In the genomic region with DNA sequence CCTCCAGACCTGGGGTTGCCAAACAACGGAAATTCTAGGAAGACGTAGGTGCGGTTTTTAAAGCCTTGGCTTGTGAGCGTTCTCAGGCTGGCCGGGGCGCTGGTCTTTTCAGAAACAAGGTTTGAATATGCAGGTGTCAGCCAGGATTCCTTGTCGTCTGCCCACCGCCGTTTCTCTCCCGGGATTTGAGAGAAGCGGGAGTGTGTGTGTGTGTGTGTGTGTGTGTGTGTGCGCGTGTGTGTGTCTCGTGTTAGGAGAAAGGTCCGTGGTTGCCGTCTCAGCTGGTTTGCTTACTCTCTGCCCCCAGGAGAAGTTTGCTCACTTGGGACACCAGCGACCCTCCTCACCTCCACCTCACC, we compare ENCODE assay signal across 9 cellular contexts. TPM values are rescaled to one million over a fixed set of nuclear protein-coding genes. Genes with fewer than 3 reads are reported as not detected.
DNase-seq lines count a peak whose midpoint lies in the region; ATAC-seq, FAIRE-seq and TF ChIP-seq lines count a peak whose summit lies in the region.
"Had no signal": no experiment of that assay in that cellular context is flagged by ENCODE, and none has a peak within 500 bp of the region (broad histone marks: within the 10 kb centered on the region; RNA-seq: fewer than 3 reads in every experiment).

No MANE protein-coding gene starts in this region.

- H2BK12ac ChIP-seq in H1 (ENCODE audit: low read depth, low read length), result no peak overlapping the region

- no peaks in the 10 kb centered on the region for H3K9me3 ChIP-seq in H1 (ENCODE audit: insufficient read depth in 2 of 2, low read depth in 1 of 2, low read length in 1 of 2)

- POLR2A ChIA-PET in H1 (lab: Charles Lee; ENCODE audit: partially characterized antibody), result interaction anchor here (0.7 kb wide), 1 partner anchor 1836 kb away, joined by 3 read pairs; no protein-coding TSS in a partner anchor

- no peak overlapping the region for H4K91ac ChIP-seq in H1 (replicated peaks; ENCODE audit: insufficient read length, low read length)

- no peak for TF ChIP-seq POLR2A in H1 (IDR thresholded peaks at IDR 0.05; ENCODE audit: control extremely low read depth in 1 of 2, low read depth in 2 of 2, low read length in 2 of 2)

- H2BK20ac ChIP-seq in H1 (ENCODE audit: low read length), result no peak overlapping the region

- intact Hi-C loops in left cardiac atrium (cut with DNase I), result no loop called here

- H3K36me3 ChIP-seq in H1 (ENCODE audit: control insufficient read depth in 2 of 4, insufficient read depth in 4 of 4, low read length in 3 of 4), result peaks cover 0 to 8% (median 0%) of the 10 kb centered on the region in 4 experiments; a peak in 1 of 8 replicates

- H4K20me1 ChIP-seq in H1 (replicated peaks in 1 of 2; ENCODE audit: control insufficient read depth in 1 of 2, insufficient read depth in 2 of 2, low read length in 2 of 2), result peaks cover 13 to 20% of the 10 kb centered on the region in 2 experiments

- H3K9ac ChIP-seq in H1 (replicated peaks in 1 of 4; ENCODE audit: extremely low read depth in 1 of 4, low read depth in 3 of 4, low read length in 3 of 4), result no peak overlapping the region

- WGBS in H1 (ENCODE audit: extremely low coverage in 1 of 2, insufficient coverage in 1 of 2, insufficient read length in 1 of 2, insufficient replicate concordance in 2 of 2, low coverage in 1 of 2, low lambda C conversion rate in 2 of 2, missing lambda C conversion rate in 1 of 2), 2 experiments, result 0% methylated on average over 16 of the region's 17 CpGs; no CpG with 5 or more reads in 1 of the 2 experiments

- peaks cover 25% of the 10 kb centered on the region for H3K23me2 ChIP-seq in H1 (ENCODE audit: low read depth, low read length)

- H3K27ac Mint-ChIP-seq in progenitor cell of endocrine pancreas, result peak overlapping the region; percentile 92

- H3K9me3 Mint-ChIP-seq in progenitor cell of endocrine pancreas (ENCODE audit: low read depth), result no peaks in the 10 kb centered on the region

- H2AFZ ChIP-seq in H1 (ENCODE audit: low read length), result 0 out of 2 replicates have a peak overlapping the region, but pooled peaks have one; percentile 6

- H4K8ac ChIP-seq in H1 (ENCODE audit: extremely low read depth, insufficient read depth, low read length), result no peak overlapping the region; the same call in 1 of the 2 replicates

- no peak for TF ChIP-seq RAD21 in H1 (IDR thresholded peaks at IDR 0.05 in 1 of 2, conservative IDR thresholded peaks at IDR 0.05 in 1 of 2; ENCODE audit: low read depth in 2 of 2, low read length in 2 of 2)

- H3K18ac ChIP-seq in H1 (ENCODE audit: extremely low read depth, low read length), result no peak overlapping the region

- H4K5ac ChIP-seq in H1 (ENCODE audit: insufficient read length, low read depth, low read length), result no peak overlapping the region

- no peak overlapping the region for H3K23ac ChIP-seq in H1 (ENCODE audit: insufficient read length)

- H3K79me1 ChIP-seq in H1 (ENCODE audit: low read depth, low read length), result no peaks in the 10 kb centered on the region; the same call in 1 of the 2 replicates

- H2BK120ac ChIP-seq in H1 (replicated peaks; ENCODE audit: low read depth, low read length), result no peak overlapping the region

- TF ChIP-seq CTCF in H1 (IDR thresholded peaks at IDR 0.05; ENCODE audit: control extremely low read depth in 1 of 3, insufficient read depth in 1 of 3, low read depth in 1 of 3, low read length in 3 of 3) (no peak), progenitor cell of endocrine pancreas (IDR thresholded peaks at IDR 0.05; ENCODE audit: unreplicated experiment) (no peak)

- no peaks in the 10 kb centered on the region for H3K79me2 ChIP-seq in H1 (ENCODE audit: control insufficient read depth in 1 of 2, insufficient read depth in 2 of 2, low read length in 2 of 2)

- H2AK5ac ChIP-seq in H1 (ENCODE audit: low read depth, low read length), result no peak overlapping the region

- no peak for FAIRE-seq in H1 (lab: Jason Lieb, UNC)

- peaks cover 56% of the 10 kb centered on the region for H3K4me1 Mint-ChIP-seq in progenitor cell of endocrine pancreas (ENCODE audit: low read depth)

- DNase-seq in NCI-H1417 (lab: John Stamatoyannopoulos, UW), result peak; percentile 45 to 88 (median 84)
- no peak for DNase-seq in NCI-H1417 treated with DMSO at 0.1 percent for 48 hours (lab: John Stamatoyannopoulos, UW)
- DNase-seq in NCI-H146 treated with DMSO at 0.1 percent for 48 hours (lab: John Stamatoyannopoulos, UW; ENCODE audit: unreplicated experiment), result peak; percentile 49
- DNase-seq in H1 (ENCODE audit: low read depth in 1 of 2, low spot score in 2 of 2), result peak in 1 of 2 experiments; percentile 56
- no peak for DNase-seq in progenitor cell of endocrine pancreas (ENCODE audit: low spot score, unreplicated experiment)
- DNase-seq in NK-92 treated with Interleukin-12 subunit alpha and Interleukin-12 subunit beta, amount 100 ng/mL, for 24 hours (lab: John Stamatoyannopoulos, UW), result no peak
- DNase-seq in left cardiac atrium, result no peak
- DNase-seq: activated CD8-positive, alpha-beta memory T cell treated with anti-CD3 and anti-CD28 coated beads, Interleukin-2, amount 50 U/mL, for 48 hours had no signal

- H3K4me3 Mint-ChIP-seq in progenitor cell of endocrine pancreas (ENCODE audit: low read depth), result peak overlapping the region; percentile 83

- no peak overlapping the region for H2BK15ac ChIP-seq in H1 (ENCODE audit: low read length)

- H2BK5ac ChIP-seq in H1 (ENCODE audit: low read depth, low read length), result no peak overlapping the region

- H3K14ac ChIP-seq in H1 (ENCODE audit: insufficient read length), result no peak overlapping the region

- peak overlapping the region; percentile 61 to 81 for H3K4me2 ChIP-seq in H1 (ENCODE audit: insufficient read depth in 1 of 2, low read depth in 2 of 2, low read length in 2 of 2)

- no peak for TF ChIP-seq EP300 in H1 (IDR thresholded peaks at IDR 0.05; ENCODE audit: borderline replicate concordance in 1 of 2, low read depth in 2 of 2, low read length in 2 of 2)

- peak overlapping the region; percentile 54 to 68 (median 66); a peak in 5 of 8 replicates for H3K4me3 ChIP-seq in H1 (ENCODE audit: extremely low read depth in 1 of 4, insufficient read depth in 2 of 4, low read depth in 3 of 4, low read length in 4 of 4)

- ATAC-seq in GM21390 (IDR thresholded peaks at IDR 0.05; ENCODE audit: unreplicated experiment) (no peak), left cardiac atrium (no peak)

- CTCF ChIA-PET in H1 (lab: Charles Lee; ENCODE audit: partially characterized antibody), result interaction anchor here (1.1 to 2.5 kb wide), 3 partner anchors 8 to 13 kb away, joined by 3 to 7 read pairs (median 6); no protein-coding TSS in a partner anchor

- no peak overlapping the region for H3K4ac ChIP-seq in H1 (replicated peaks; ENCODE audit: insufficient read length, low read depth, low read length)

- H3K56ac ChIP-seq in H1 (replicated peaks; ENCODE audit: insufficient read length, low read depth, low read length), result no peak overlapping the region

- no peak overlapping the region for H3K27ac ChIP-seq in H1 (ENCODE audit: low read depth, low read length)

- peaks cover 14 to 56% (median 33%) of the 10 kb centered on the region in 4 experiments for H3K4me1 ChIP-seq in H1 (replicated peaks in 1 of 4; ENCODE audit: control insufficient read depth in 3 of 4, insufficient read depth in 4 of 4, low read length in 3 of 4)

- H3K36me3 Mint-ChIP-seq in progenitor cell of endocrine pancreas (ENCODE audit: insufficient read depth), result peaks cover 17% of the 10 kb centered on the region

- peaks cover 3% of the 10 kb centered on the region for H3K27me3 Mint-ChIP-seq in progenitor cell of endocrine pancreas

- peaks cover 69 to 93% (median 83%) of the 10 kb centered on the region in 4 experiments for H3K27me3 ChIP-seq in H1 (replicated peaks in 1 of 4; ENCODE audit: control insufficient read depth in 3 of 4, extremely low read depth in 1 of 4, insufficient read depth in 3 of 4, low read length in 3 of 4)

TF ChIP-seq in H1, 55 proteins besides CTCF, POLR2A, EP300 and RAD21:
- TF ChIP-seq SUZ12 (IDR thresholded peaks at IDR 0.05; ENCODE audit: low read length), result peak; percentile 95
- peak; percentile 79 for TF ChIP-seq RNF2 (IDR thresholded peaks at IDR 0.05; ENCODE audit: borderline replicate concordance, low read depth, low read length, missing control alignments, poor library complexity, severe bottlenecking)
- TF ChIP-seq RBBP5 (IDR thresholded peaks at IDR 0.05; ENCODE audit: borderline replicate concordance, low read depth, low read length), result no peak
- TF ChIP-seq, protein P1, sequence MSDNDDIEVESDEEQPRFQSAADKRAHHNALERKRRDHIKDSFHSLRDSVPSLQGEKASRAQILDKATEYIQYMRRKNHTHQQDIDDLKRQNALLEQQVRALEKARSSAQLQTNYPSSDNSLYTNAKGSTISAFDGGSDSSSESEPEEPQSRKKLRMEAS (IDR thresholded peaks at IDR 0.05), result no peak
- peak; percentile 93 for TF ChIP-seq EZH2 (IDR thresholded peaks at IDR 0.05; ENCODE audit: low read depth, low read length, severe bottlenecking)
- no peak for TF ChIP-seq EGR1 (IDR thresholded peaks at IDR 0.05; ENCODE audit: borderline replicate concordance, low read depth, low read length)
- no peak for TF ChIP-seq SIX5 (IDR thresholded peaks at IDR 0.05; ENCODE audit: low read depth, low read length)
- TF ChIP-seq SAP30 (IDR thresholded peaks at IDR 0.05; ENCODE audit: insufficient read depth, insufficient replicate concordance, low read length), result peak; percentile 55
- TF ChIP-seq CBX8 (IDR thresholded peaks at IDR 0.05; ENCODE audit: borderline replicate concordance, low read depth, low read length), result no peak

RNA-seq across cellular contexts. Expression of gene ONECUT2, which starts 1.0 kb away (rescaled TPM):
- 1.9 and 3.3 TPM in 2 replicates for total RNA-seq in H1 (2021; fragmentation: NEBNext Ultra II Directional; extraction: Animal tissue kit (Norgen Biotek cat#: 25700))
- polyA plus RNA-seq in H1 (2011; rRNA removed), result 0.22 and 0.38 TPM in 2 replicates
- 0.26 TPM for polyA plus RNA-seq in H1 (2011; cell fraction: cytosol; rRNA removed)
- polyA plus RNA-seq in H1 (2011; cell fraction: nucleus; rRNA removed), result 0.63 TPM
- 0.40 to 0.98 TPM (median 0.74 TPM) in 4 replicates for polyA plus RNA-seq in H1 (2012, experiment 1 of 2)
- polyA plus RNA-seq in H1 (2012, experiment 2 of 2), result 0.03 TPM
- 1.1 TPM for polyA plus RNA-seq in H1 (2013, experiment 1 of 2)
- polyA plus RNA-seq in H1 (2013, experiment 2 of 2), result 0.92 TPM
- 1.3 and 3.5 TPM in 2 replicates for polyA minus RNA-seq in H1 (2011; rRNA and poly(A)+ RNA removed)
- polyA minus RNA-seq in H1 (2011; cell fraction: cytosol; rRNA and poly(A)+ RNA removed), result 1.5 TPM
- polyA minus RNA-seq in H1 (2011; cell fraction: nucleus; rRNA and poly(A)+ RNA removed), result 3.0 TPM
- total RNA-seq in progenitor cell of endocrine pancreas (92.2 and 110 TPM in 2 replicates), left cardiac atrium (under 1 TPM; 0.03 TPM)

Comparison
In these comparisons a context has a peak if more than half of its experiments do, and no peak if none do; other contexts are left out.
1. DNase-seq: peak in NCI-H1417 (3 of 3) and NCI-H146 treated with DMSO at 0.1 percent for 48 hours (single experiment); none in NCI-H1417 treated with DMSO at 0.1 percent for 48 hours (single experiment), progenitor cell of endocrine pancreas (single experiment), NK-92 treated with Interleukin-12 subunit alpha and Interleukin-12 subunit beta, amount 100 ng/mL, for 24 hours (single experiment) and left cardiac atrium (single experiment).
2. RNA of gene ONECUT2, which starts 1.0 kb away (total RNA-seq): 92.2 to 110 TPM in progenitor cell of endocrine pancreas; 1.9 to 3.3 TPM in H1 and 0.03 TPM in left cardiac atrium; every median in the first group is over 10 times any median in the second.